Comparison of ENCODE assay signal across 17 cellular contexts in genomic region chr11:107385361-107385982, GRCh38.
DNase-seq lines count a peak whose midpoint lies in the region; ATAC-seq, FAIRE-seq and TF ChIP-seq lines count a peak whose summit lies in the region.
"Had no signal": no experiment of that assay in that cellular context is flagged by ENCODE, and none has a peak within 500 bp of the region (broad histone marks: within the 10 kb centered on the region; RNA-seq: fewer than 3 reads in every experiment).

No MANE protein-coding gene starts in this region.

- POLR2A ChIA-PET in PC-9 (lab: Charles Lee; ENCODE audit: unreplicated experiment), result no interaction called here

- peaks cover 5% of the 10 kb centered on the region; the same call in 1 of the 2 replicates for H3K36me3 ChIP-seq in PC-9 (ENCODE audit: low read depth)

- no peaks in the 10 kb centered on the region for H4K20me1 ChIP-seq in PC-9 (ENCODE audit: insufficient read depth)
- H4K20me1 ChIP-seq: BLaER1 treated with 17β-estradiol and CSF1 and Interleukin-3, amounts not matched to agents 10 nM and 100 nM had no signal

- no TSS peak for BruUV-seq in PC-9 (replicated peaks; lab: Mats Ljungman, UMichigan)

- H3F3A ChIP-seq in PC-9 (ENCODE audit: insufficient read depth, low read depth), result peaks cover 11% of the 10 kb centered on the region; the same call in 1 of the 2 replicates

- no peaks in the 10 kb centered on the region for H3K79me2 ChIP-seq in PC-9 (ENCODE audit: low read depth)

- H3K4me3 Mint-ChIP-seq in stimulated activated naive B cell treated with anti-CD40 and anti-IgM and Interleukin-4, amounts not matched to agents 10 μg/mL and 1 μg/mL and 100 μg/mL, for 72 hours, result no peak overlapping the region
- H3K4me3 Mint-ChIP-seq: natural killer cell had no signal

- CTCF ChIA-PET in PC-9 (lab: Charles Lee), result no interaction called here

- ATAC-seq in left colon, result no peak
- ATAC-seq in stimulated activated naive B cell treated with anti-CD40 and anti-IgM and Interleukin-4, amounts not matched to agents 10 μg/mL and 1 μg/mL and 100 μg/mL, for 72 hours (replicated peaks), result no peak
- no peak for ATAC-seq in GM21423 (IDR thresholded peaks at IDR 0.05; ENCODE audit: unreplicated experiment)
- ATAC-seq: natural killer cell had no signal

- no peaks in the 10 kb centered on the region for H3K27me3 Mint-ChIP-seq in stimulated activated naive B cell treated with anti-CD40 and anti-IgM and Interleukin-4, amounts not matched to agents 10 μg/mL and 1 μg/mL and 100 μg/mL, for 72 hours

- H3K27ac ChIP-seq in PC-9, result peak overlapping the region; percentile 79
- H3K27ac ChIP-seq: BLaER1 treated with 17β-estradiol and CSF1 and Interleukin-3, amounts not matched to agents 10 nM and 100 nM; KMS-11 had no signal

- no peaks in the 10 kb centered on the region for H3K9me2 ChIP-seq in PC-9 (ENCODE audit: insufficient read depth)

- peaks cover 30% of the 10 kb centered on the region in 2 donors for H3K36me3 Mint-ChIP-seq in stimulated activated naive B cell treated with anti-CD40 and anti-IgM and Interleukin-4, amounts not matched to agents 10 μg/mL and 1 μg/mL and 100 μg/mL, for 72 hours
- H3K36me3 Mint-ChIP-seq: natural killer cell had no signal

- peaks cover 5 to 7% of the 10 kb centered on the region in 2 donors for H3K4me1 Mint-ChIP-seq in stimulated activated naive B cell treated with anti-CD40 and anti-IgM and Interleukin-4, amounts not matched to agents 10 μg/mL and 1 μg/mL and 100 μg/mL, for 72 hours

- no peak overlapping the region for H2AFZ ChIP-seq in PC-9

- no peak overlapping the region for H3K4me3 ChIP-seq in PC-9
- H3K4me3 ChIP-seq: BLaER1 treated with 17β-estradiol and CSF1 and Interleukin-3, amounts not matched to agents 10 nM and 100 nM had no signal

- H3K4me1 ChIP-seq in PC-9 (replicated peaks; ENCODE audit: insufficient read depth), result peaks cover 33% of the 10 kb centered on the region
- H3K4me1 ChIP-seq: BLaER1 treated with 17β-estradiol and CSF1 and Interleukin-3, amounts not matched to agents 10 nM and 100 nM had no signal

- DNase-seq in PC-9, result peak; percentile 31 to 83
- peak; percentile 6 for DNase-seq in dermis blood vessel endothelial cell
- peak; percentile 5 for DNase-seq in myocyte (ENCODE audit: low read depth)
- no peak for DNase-seq in left colon
- DNase-seq in stimulated activated naive B cell treated with anti-CD40 and anti-IgM and Interleukin-4, amounts not matched to agents 10 μg/mL and 1 μg/mL and 100 μg/mL, for 72 hours, result no peak
- no peak for DNase-seq in SHP77 (lab: John Stamatoyannopoulos, UW)
- DNase-seq: natural killer cell, NCI-H187, NCI-H774, SHP77 treated with DMSO at 0.1 percent for 48 hours, T1000 had no signal

- no peaks in the 10 kb centered on the region for H3K27me3 ChIP-seq in PC-9 (ENCODE audit: insufficient read depth, low read depth)
- H3K27me3 ChIP-seq: BLaER1 treated with 17β-estradiol and CSF1 and Interleukin-3, amounts not matched to agents 10 nM and 100 nM had no signal

- no peaks in the 10 kb centered on the region for H3K9me3 ChIP-seq in PC-9 (ENCODE audit: insufficient read depth, low read depth)
- H3K9me3 ChIP-seq: BLaER1 treated with 17β-estradiol and CSF1 and Interleukin-3, amounts not matched to agents 10 nM and 100 nM had no signal

- no peak for TF ChIP-seq CTCF in PC-9 (conservative IDR thresholded peaks at IDR 0.05)

- intact Hi-C loops in PC-9 (cut with micrococcal nuclease; ENCODE audit: unreplicated experiment), result no loop called here
- intact Hi-C loops in left colon (cut with DNase I, micrococcal nuclease), result no loop called here

- peak overlapping the region; percentile 42 for H3K4me2 ChIP-seq in PC-9
- H3K4me2 ChIP-seq: BLaER1 treated with 17β-estradiol and CSF1 and Interleukin-3, amounts not matched to agents 10 nM and 100 nM; KMS-11 had no signal

- no peak overlapping the region for H3K27ac Mint-ChIP-seq in stimulated activated naive B cell treated with anti-CD40 and anti-IgM and Interleukin-4, amounts not matched to agents 10 μg/mL and 1 μg/mL and 100 μg/mL, for 72 hours
- H3K27ac Mint-ChIP-seq: natural killer cell had no signal

- no peaks in the 10 kb centered on the region for H3K9me3 Mint-ChIP-seq in stimulated activated naive B cell treated with anti-CD40 and anti-IgM and Interleukin-4, amounts not matched to agents 10 μg/mL and 1 μg/mL and 100 μg/mL, for 72 hours
- H3K9me3 Mint-ChIP-seq: natural killer cell had no signal

- FAIRE-seq in G401.6 (lab: Jason Lieb, UNC), result peak; percentile 83
- FAIRE-seq: endometrium, GM18507 had no signal

Comparison
In these comparisons a context has a peak if more than half of its experiments do, and no peak if none do; other contexts are left out.
1. DNase-seq: peak in PC-9 (2 of 2), dermis blood vessel endothelial cell (single experiment) and myocyte (single experiment); none in left colon (0 of 2), stimulated activated naive B cell treated with anti-CD40 and anti-IgM and Interleukin-4, amounts not matched to agents 10 μg/mL and 1 μg/mL and 100 μg/mL, for 72 hours (single experiment) and SHP77 (0 of 2).